Comparison of ENCODE assay signal across 8 cellular contexts in genomic region chr11:73295259-73295995, GRCh38. TPM values are rescaled to one million over a fixed set of nuclear protein-coding genes. Genes with fewer than 3 reads are reported as not detected.
DNase-seq lines count a peak whose midpoint lies in the region; ATAC-seq and TF ChIP-seq lines count a peak whose summit lies in the region.

No MANE protein-coding gene starts in this region.

- POLR2A ChIA-PET in A673 (lab: Charles Lee; ENCODE audit: low non-redundant PET): no interaction called here

- peak; percentile 77 for ATAC-seq in left lobe of liver
- no peak for ATAC-seq in HG03039 (IDR thresholded peaks at IDR 0.05; ENCODE audit: unreplicated experiment)

- no peaks in the 10 kb centered on the region for H3K27me3 ChIP-seq in A673 (replicated peaks; ENCODE audit: insufficient read depth, low read depth, low read length, poor library complexity)
- no peaks in the 10 kb centered on the region for H3K27me3 ChIP-seq in WERI-Rb-1 (ENCODE audit: insufficient read depth, low read depth, severe bottlenecking)
- no peaks in the 10 kb centered on the region for H3K27me3 ChIP-seq in breast epithelium

- in situ Hi-C loops in GM13977 (cut with MboI; ENCODE audit: low pct_unique_long_range_greater_than_20kb, low sequenced_read_pairs, unreplicated experiment): no loop called here

- H3K36me3 ChIP-seq in A673 (ENCODE audit: insufficient read depth, low read length, poor library complexity, severe bottlenecking) (no peaks in the 10 kb centered on the region), WERI-Rb-1 (no peaks in the 10 kb centered on the region), breast epithelium (no peaks in the 10 kb centered on the region)

- TF ChIP-seq POLR2A in breast epithelium (IDR thresholded peaks at IDR 0.05): no peak

- BruUV-seq in A673 (replicated peaks; lab: Mats Ljungman, UMichigan): no TSS peak

- H3K9me3 ChIP-seq in A673 (ENCODE audit: low read depth, low read length, poor library complexity, severe bottlenecking) (no peaks in the 10 kb centered on the region), WERI-Rb-1 (ENCODE audit: severe bottlenecking) (no peaks in the 10 kb centered on the region), breast epithelium (no peaks in the 10 kb centered on the region)

- H3K4me3 ChIP-seq in A673 (ENCODE audit: low read depth, low read length, poor library complexity, severe bottlenecking): no peak overlapping the region
- H3K4me3 ChIP-seq in WERI-Rb-1 (ENCODE audit: low read depth, low read length): no peak overlapping the region
- H3K4me3 ChIP-seq in breast epithelium: no peak overlapping the region

- H3K27ac ChIP-seq in A673 (ENCODE audit: low read depth, low read length, poor library complexity, severe bottlenecking): no peak overlapping the region
- H3K27ac ChIP-seq in WERI-Rb-1: no peak overlapping the region
- no peak overlapping the region for H3K27ac ChIP-seq in breast epithelium

- peak; percentile 99 for TF ChIP-seq CTCF in A673 (conservative IDR thresholded peaks at IDR 0.05; ENCODE audit: low read depth, low read length)
- peak; percentile 98 for TF ChIP-seq CTCF in GM13977 (IDR thresholded peaks at IDR 0.05; ENCODE audit: extremely low read depth, insufficient read depth, missing control alignments)
- TF ChIP-seq CTCF in WERI-Rb-1 (IDR thresholded peaks at IDR 0.05; ENCODE audit: low read depth, low read length): peak; percentile 97
- TF ChIP-seq CTCF in breast epithelium (IDR thresholded peaks at IDR 0.05): peak in 2 of 3 donors; percentile 61 to 71

- peak; percentile 89 for DNase-seq in A673 (ENCODE audit: low spot score)
- peak; percentile 82 for DNase-seq in GM13977 (ENCODE audit: low spot score)
- DNase-seq in NCI-H146 treated with DMSO at 0.1 percent for 48 hours (lab: John Stamatoyannopoulos, UW; ENCODE audit: unreplicated experiment): peak; percentile 38
- DNase-seq in WERI-Rb-1: peak; percentile 82
- no peak for DNase-seq in breast epithelium (ENCODE audit: low spot score in 2 of 2)
- DNase-seq in left lobe of liver (ENCODE audit: low spot score): peak; percentile 64
- peak; percentile 54 to 79 (median 65) for DNase-seq in stimulated activated CD4-positive, alpha-beta T cell treated with anti-CD3 and anti-CD28 coated beads, TNF-alpha, amount 100 ng/mL, for 24 hours (ENCODE audit: low read depth in 3 of 3)

- H3K4me1 ChIP-seq in A673 (ENCODE audit: insufficient read depth, low read length, poor library complexity, severe bottlenecking) (peaks cover 4% of the 10 kb centered on the region), breast epithelium (no peaks in the 10 kb centered on the region)

- CTCF ChIA-PET in A673 (lab: Charles Lee): interaction anchor here (0.9 to 1.1 kb wide), 3 partner anchors 40 to 98 kb away, joined by 4 to 12 read pairs (median 4); no protein-coding TSS in a partner anchor

- intact Hi-C loops in A673 (cut with micrococcal nuclease; ENCODE audit: unreplicated experiment) (loop anchor here (1.0 kb wide), 1 partner anchor 40 kb away; no protein-coding TSS in a partner anchor), breast epithelium (cut with DNase I; ENCODE audit: low total_unique reads) (no loop called here)

RNA-seq across cellular contexts. Expression of gene ARHGEF17, which starts 12.6 kb away (rescaled TPM):
- total RNA-seq in A673 (2021): 24.0 and 32.0 TPM in 2 replicates
- 10 to 100 TPM; 28.8 to 54.7 (median 38.2) TPM for total RNA-seq in breast epithelium
- total RNA-seq in left lobe of liver: 6.8 TPM

RNA-seq across cellular contexts. Expression of gene P2RY6, which starts 23.3 kb away (rescaled TPM):
- 0.43 TPM in 1 of 2 replicates, not detected in the other for total RNA-seq in A673 (2021)
- total RNA-seq in breast epithelium: 1 to 10 TPM; 1.6 to 3.4 (median 1.9) TPM
- 0.25 TPM for total RNA-seq in left lobe of liver

Comparison
In these comparisons a context has a peak if more than half of its experiments do, and no peak if none do; other contexts are left out.
1. DNase-seq: peak in A673 (single experiment), GM13977 (single experiment), NCI-H146 treated with DMSO at 0.1 percent for 48 hours (single experiment), WERI-Rb-1 (single experiment), left lobe of liver (single experiment) and stimulated activated CD4-positive, alpha-beta T cell treated with anti-CD3 and anti-CD28 coated beads, TNF-alpha, amount 100 ng/mL, for 24 hours (3 of 3); none in breast epithelium (0 of 2).
2. Peak in every context shown above with its lines, with median percentiles within 50 percentile points of each other: CTCF ChIP-seq.